In genomic region chr6:291697-292505, GRCh38 we compare ENCODE assay signal across 8 cellular contexts. TPM values are rescaled to one million over a fixed set of nuclear protein-coding genes. Genes with fewer than 3 reads are reported as not detected.
DNase-seq lines count a peak whose midpoint lies in the region; ATAC-seq lines count a peak whose summit lies in the region.

DUSP22 (plus strand) TSS chr6:292487; CDS start chr6:292540, 53 bp downstream.

- CTCF ChIA-PET in activated CD8-positive, alpha-beta memory T cell treated with anti-CD3 and anti-CD28 coated beads for 36 hours (lab: Charles Lee), result no interaction called here

- no peaks in the 10 kb centered on the region for H4K20me1 ChIP-seq in BLaER1

- H3K4me2 ChIP-seq in BLaER1, result peak within 1 kb of the TSS; percentile 79

- H3K4me1 ChIP-seq in BLaER1 (peaks cover 66% of the 10 kb centered on the region), HUES48 (ENCODE audit: control insufficient read depth, insufficient read depth, low read length) (peaks cover 14% of the 10 kb centered on the region; the same call in 1 of the 2 replicates), mucosa of stomach (ENCODE audit: control insufficient read depth, insufficient read depth, low read length) (peaks cover 24% of the 10 kb centered on the region)

- DNase-seq in epidermal melanocyte (ENCODE audit: insufficient read length, low spot score) (peak; percentile 94), COR-L47 (lab: John Stamatoyannopoulos, UW) (no peak)
- DNase-seq in stimulated activated CD8-positive, alpha-beta memory T cell treated with anti-CD3 and anti-CD28 coated beads, Interleukin-7, amount 100 ng/mL, for 1 hour (ENCODE audit: low read depth in 2 of 2), result peak; percentile 55 to 65

- H3K36me3 ChIP-seq in BLaER1 (no peaks in the 10 kb centered on the region), HUES48 (ENCODE audit: control insufficient read depth, insufficient read depth, low read length) (no peaks in the 10 kb centered on the region), mucosa of stomach (ENCODE audit: control insufficient read depth, insufficient read depth, low read length) (no peaks in the 10 kb centered on the region)

- POLR2A ChIA-PET in activated CD8-positive, alpha-beta memory T cell treated with anti-CD3 and anti-CD28 coated beads for 36 hours (lab: Charles Lee), result interaction anchor here (1.7 kb wide), 1 partner anchor 102 kb away, joined by 6 read pairs; no protein-coding TSS in a partner anchor

- H3K9ac ChIP-seq in BLaER1 (peak within 1 kb of the TSS; percentile 84), HUES48 (ENCODE audit: low read depth, low read length) (peak within 1 kb of the TSS; percentile 52), mucosa of stomach (ENCODE audit: low read length) (peak within 1 kb of the TSS; percentile 86)

- no peaks in the 10 kb centered on the region for H3K27me3 ChIP-seq in BLaER1
- no peaks in the 10 kb centered on the region for H3K27me3 ChIP-seq in HUES48 (ENCODE audit: control insufficient read depth, insufficient read depth, low read length)
- H3K27me3 ChIP-seq in mucosa of stomach (ENCODE audit: control insufficient read depth, insufficient read depth, low read length), result no peaks in the 10 kb centered on the region

- no peaks in the 10 kb centered on the region; the same call in 1 of the 2 replicates for H3K9me3 ChIP-seq in BLaER1
- peaks cover 68% of the 10 kb centered on the region for H3K9me3 ChIP-seq in HUES48 (ENCODE audit: control insufficient read depth, insufficient read depth, low read length)
- H3K9me3 ChIP-seq in mucosa of stomach (ENCODE audit: control insufficient read depth, low read length), result no peaks in the 10 kb centered on the region

- peak; percentile 31 for ATAC-seq in GM21367 (IDR thresholded peaks at IDR 0.05; ENCODE audit: unreplicated experiment)

- H3K4me3 ChIP-seq in BLaER1 (peak within 1 kb of the TSS; percentile 74), HUES48 (ENCODE audit: low read depth, low read length) (peak within 1 kb of the TSS; percentile 71), mucosa of stomach (ENCODE audit: low read length) (peak within 1 kb of the TSS; percentile 34)

- H3K27ac ChIP-seq in BLaER1 (peak within 1 kb of the TSS; percentile 81), HUES48 (ENCODE audit: low read depth, low read length) (peak within 1 kb of the TSS; percentile 89)

RNA-seq across cellular contexts. Expression of gene DUSP22, which starts in this region (rescaled TPM):
- total RNA-seq in activated CD8-positive, alpha-beta memory T cell treated with anti-CD3 and anti-CD28 coated beads for 36 hours, result 10 to 100 TPM; 26.9 to 27.5 TPM
